In genomic region chr3:18422972-18423371, GRCh38 we compare ENCODE assay signal across 9 cellular contexts. TPM values are rescaled to one million over a fixed set of nuclear protein-coding genes. Genes with fewer than 3 reads are reported as not detected.
DNase-seq lines count a peak whose midpoint lies in the region; ATAC-seq and TF ChIP-seq lines count a peak whose summit lies in the region.
"Had no signal": no experiment of that assay in that cellular context is flagged by ENCODE, and none has a peak within 500 bp of the region (broad histone marks: within the 10 kb centered on the region; RNA-seq: fewer than 3 reads in every experiment).

No MANE protein-coding gene starts in this region.

- H3K4me3 ChIP-seq in right atrium auricular region (peak overlapping the region; percentile 88 to 89), muscle layer of colon (ENCODE audit: low read depth in 1 of 2, low read length in 2 of 2) (peak overlapping the region in 1 of 2 donors; percentile 91)

- DNase-seq in right atrium auricular region (ENCODE audit: low spot score), result no peak
- DNase-seq in Right ventricle myocardium superior, result no peak
- no peak for DNase-seq in MCF 10A (ENCODE audit: unreplicated experiment)
- DNase-seq in dedifferentiated amniotic fluid mesenchymal stem cell (ENCODE audit: extremely low spot score), result no peak
- DNase-seq in hepatic stellate cell (ENCODE audit: low spot score), result no peak
- DNase-seq in activated effector memory CD4-positive, alpha-beta T cell treated with anti-CD3 and anti-CD28 coated beads, Interleukin-2, amount 50 U/mL, for 16 hours, result no peak
- DNase-seq: NCI-H1048 had no signal

- H3K4me1 ChIP-seq in right atrium auricular region (peaks cover 0 to 29% of the 10 kb centered on the region in 2 donors), muscle layer of colon (ENCODE audit: insufficient read depth, low read length) (peaks cover 28% of the 10 kb centered on the region)

- ATAC-seq in Right ventricle myocardium superior (ENCODE audit: poor library complexity) (no peak), HG03342 (IDR thresholded peaks at IDR 0.05; ENCODE audit: unreplicated experiment) (no peak)

- H3K27me3 Mint-ChIP-seq in MCF 10A (ENCODE audit: insufficient read depth, unreplicated experiment), result peaks cover 99% of the 10 kb centered on the region

- H3K27ac ChIP-seq in right atrium auricular region (peak overlapping the region; percentile 94 to 98), muscle layer of colon (ENCODE audit: low read depth, low read length) (peak overlapping the region; percentile 52)

- H3K9me3 ChIP-seq in right atrium auricular region (no peaks in the 10 kb centered on the region), muscle layer of colon (ENCODE audit: low read length) (no peaks in the 10 kb centered on the region)

- H3K27ac Mint-ChIP-seq in MCF 10A (ENCODE audit: low read depth, unreplicated experiment), result no peak overlapping the region

- no TSS peak for BruUV-seq in MCF 10A (replicated peaks; lab: Mats Ljungman, UMichigan)

- peaks cover 9% of the 10 kb centered on the region for H3K4me1 Mint-ChIP-seq in MCF 10A (ENCODE audit: insufficient read depth, unreplicated experiment)

- H3K27me3 ChIP-seq in right atrium auricular region (no peaks in the 10 kb centered on the region), muscle layer of colon (ENCODE audit: control insufficient read depth in 1 of 2, insufficient read depth in 2 of 2, low read length in 2 of 2) (no peaks in the 10 kb centered on the region)

- peak overlapping the region; percentile 30 for H3K9ac ChIP-seq in muscle layer of colon (ENCODE audit: low read length)

- no peaks in the 10 kb centered on the region for H3K36me3 ChIP-seq in right atrium auricular region
- H3K36me3 ChIP-seq in muscle layer of colon (ENCODE audit: insufficient read depth, low read length), result peaks cover 6% of the 10 kb centered on the region

- H3K36me3 Mint-ChIP-seq in MCF 10A (ENCODE audit: insufficient read depth, unreplicated experiment), result no peaks in the 10 kb centered on the region

- intact Hi-C loops in Right ventricle myocardium superior (cut with DNase I) (no loop called here), MCF 10A (cut with micrococcal nuclease) (loop anchor here (2.0 to 10.0 kb wide), 2 partner anchors 22 to 562 kb away; no protein-coding TSS in a partner anchor)

- CTCF ChIA-PET in MCF 10A (lab: Yijun Ruan, JAX), result interaction anchor here (0.9 kb wide), 1 partner anchor 23 kb away, joined by 3 read pairs; no protein-coding TSS in a partner anchor

- H3K9me3 Mint-ChIP-seq in MCF 10A (ENCODE audit: unreplicated experiment), result no peaks in the 10 kb centered on the region

- TF ChIP-seq CTCF in right atrium auricular region (IDR thresholded peaks at IDR 0.05), result no peak
- TF ChIP-seq CTCF in MCF 10A (IDR thresholded peaks at IDR 0.05; ENCODE audit: unreplicated experiment), result no peak

- POLR2A ChIA-PET in MCF 10A (lab: Yijun Ruan, JAX), result interaction anchor here (0.6 to 1.2 kb wide), 4 partner anchors 13 to 115 kb away, joined by 3 to 4 read pairs (median 3); no protein-coding TSS in a partner anchor

- H3K4me3 Mint-ChIP-seq in MCF 10A (ENCODE audit: unreplicated experiment), result peak overlapping the region; percentile 78

RNA-seq across cellular contexts. Expression of gene SATB1, which starts 2.2 kb away (rescaled TPM):
- total RNA-seq in right atrium auricular region (10 to 100 TPM; 41.6 to 45.2 TPM), Right ventricle myocardium superior (41.7 TPM), MCF 10A (2022) (0.23 and 0.44 TPM in 2 replicates)

Comparison
In these comparisons a context has a peak if more than half of its experiments do, and no peak if none do; other contexts are left out.
1. RNA of gene SATB1, which starts 2.2 kb away (total RNA-seq): 41.6 to 45.2 TPM in right atrium auricular region and 41.7 TPM in Right ventricle myocardium superior (single experiment); 0.23 to 0.44 TPM in MCF 10A; every median in the first group is over 10 times any median in the second.